Comparison of ENCODE assay signal across 15 cellular contexts in genomic region chr7:143259765-143260164, GRCh38. TPM values are rescaled to one million over a fixed set of nuclear protein-coding genes. Genes with fewer than 3 reads are reported as not detected.
DNase-seq lines count a peak whose midpoint lies in the region; ATAC-seq and TF ChIP-seq lines count a peak whose summit lies in the region.
"Had no signal": no experiment of that assay in that cellular context is flagged by ENCODE, and none has a peak within 500 bp of the region (broad histone marks: within the 10 kb centered on the region; RNA-seq: fewer than 3 reads in every experiment).

No MANE protein-coding gene starts in this region.

- H3K9me3 ChIP-seq in left ventricle myocardium inferior (replicated peaks) = no peaks in the 10 kb centered on the region
- no peaks in the 10 kb centered on the region for H3K9me3 ChIP-seq in heart right ventricle
- H3K9me3 ChIP-seq: SJCRH30 had no signal

- no peaks in the 10 kb centered on the region for H3K9me3 Mint-ChIP-seq in type B pancreatic cell

- H3K4me1 ChIP-seq in left ventricle myocardium inferior (peaks cover 26% of the 10 kb centered on the region), heart right ventricle (peaks cover 8 to 22% (median 15%) of the 10 kb centered on the region in 9 donors)
- H3K4me1 ChIP-seq: SJCRH30 had no signal

- CTCF ChIA-PET in RWPE1 (lab: Yijun Ruan, JAX) = interaction anchor here (0.5 to 0.6 kb wide), 2 partner anchors 56 to 260 kb away, joined by 4 read pairs; partner anchors contain the start of gene CLCN1

- H3K36me3 ChIP-seq in left ventricle myocardium inferior (no peaks in the 10 kb centered on the region), heart right ventricle (peaks cover 0 to 4% (median 0%) of the 10 kb centered on the region in 9 donors)
- H3K36me3 ChIP-seq: SJCRH30 had no signal

- no peak for TF ChIP-seq CTCF in left ventricle myocardium inferior (IDR thresholded peaks at IDR 0.05; ENCODE audit: borderline replicate concordance)
- TF ChIP-seq CTCF in heart right ventricle (IDR thresholded peaks at IDR 0.05) = no peak
- TF ChIP-seq CTCF in RWPE1 (conservative IDR thresholded peaks at IDR 0.05; ENCODE audit: low read depth) = no peak
- TF ChIP-seq CTCF in type B pancreatic cell (conservative IDR thresholded peaks at IDR 0.05) = no peak

- H3K4me3 ChIP-seq in left ventricle myocardium inferior (no peak overlapping the region), heart right ventricle (no peak overlapping the region)
- H3K4me3 ChIP-seq: SJCRH30 had no signal

- ATAC-seq in heart right ventricle (no peak), GM19455 (IDR thresholded peaks at IDR 0.05; ENCODE audit: unreplicated experiment) (no peak)

- WGBS in heart right ventricle, 2 donors = 77 to 87% methylated on average over 2 of the region's 2 CpGs

- H3K27ac ChIP-seq in left ventricle myocardium inferior (replicated peaks) (peak overlapping the region; percentile 68), heart right ventricle (peak overlapping the region in 2 of 10 donors; percentile 40 to 67), RWPE1 (no peak overlapping the region), epithelial cell of prostate (no peak overlapping the region)
- H3K27ac ChIP-seq: SJCRH30 had no signal

- peaks cover 9% of the 10 kb centered on the region for H3K36me3 Mint-ChIP-seq in type B pancreatic cell

- H3K27me3 ChIP-seq in left ventricle myocardium inferior (ENCODE audit: low read depth) (no peaks in the 10 kb centered on the region), heart right ventricle (no peaks in the 10 kb centered on the region)
- H3K27me3 ChIP-seq: SJCRH30 had no signal

- POLR2A ChIA-PET in RWPE1 (lab: Yijun Ruan, JAX; ENCODE audit: low non-redundant PET) = no interaction called here

- peaks cover 13% of the 10 kb centered on the region for H3K4me1 Mint-ChIP-seq in type B pancreatic cell (ENCODE audit: unreplicated experiment)

- H3K27ac Mint-ChIP-seq in type B pancreatic cell = peak overlapping the region; percentile 15

- no peak overlapping the region for H3K4me3 Mint-ChIP-seq in type B pancreatic cell

- DNase-seq in left ventricle myocardium inferior (no peak), heart right ventricle (no peak), RWPE1 (ENCODE audit: low spot score) (peak; percentile 58), epithelial cell of prostate (ENCODE audit: low read depth, low spot score) (peak; percentile 58), type B pancreatic cell (ENCODE audit: extremely low spot score, unreplicated experiment) (no peak), DMS79 (lab: John Stamatoyannopoulos, UW) (no peak), NCI-H526 (lab: John Stamatoyannopoulos, UW) (no peak)
- DNase-seq: activated gamma-delta T cell, KG1, left ventricle myocardium superior, NCI-H1105 treated with DMSO at 0.1 percent for 48 hours, NCI-H2227 treated with DMSO at 0.1 percent for 48 hours, SJCRH30 had no signal

- intact Hi-C loops in left ventricle myocardium inferior (cut with micrococcal nuclease) = no loop called here
- intact Hi-C loops in heart right ventricle (cut with DNase I) = loop anchor here in 6 of 10 donors (5.0 to 10.0 kb wide), 4 partner anchors 38 to 125 kb away; partner anchors contain the start of gene ZYX (in 2 of the 6)

- H3K27me3 Mint-ChIP-seq in type B pancreatic cell = no peaks in the 10 kb centered on the region

RNA-seq across cellular contexts. Expression of gene GSTK1, which starts 3.5 kb away (rescaled TPM):
- total RNA-seq in left ventricle myocardium inferior = 291 TPM
- total RNA-seq in heart right ventricle = 100 to 1,000 TPM; 251 to 294 (median 269) TPM
- 100 to 1,000 TPM; 136 to 317 TPM for polyA plus RNA-seq in heart right ventricle
- total RNA-seq in type B pancreatic cell (ENCODE audit: low replicate concordance) = 110 and 155 TPM in 2 replicates

RNA-seq across cellular contexts. Expression of gene TMEM139, which starts 25.0 kb away (rescaled TPM):
- 8.8 TPM for total RNA-seq in left ventricle myocardium inferior
- 10 to 100 TPM in 7 of 10 donors, 1 to 10 TPM in 3; 5.4 to 14.2 (median 11.1) TPM for total RNA-seq in heart right ventricle
- 10 to 100 TPM in 1 of 2 donors, 1 to 10 TPM in 1; 2.6 to 18.0 TPM for polyA plus RNA-seq in heart right ventricle
- 2.6 and 4.8 TPM in 2 replicates for total RNA-seq in type B pancreatic cell (ENCODE audit: low replicate concordance)
- total RNA-seq: pulmonary artery endothelial cell had no signal

RNA-seq across cellular contexts. Expression of gene CASP2, which starts 28.4 kb away (rescaled TPM):
- total RNA-seq in left ventricle myocardium inferior = 10.9 TPM
- 10 to 100 TPM in 6 of 10 donors, 1 to 10 TPM in 4; 7.1 to 13.9 (median 10.2) TPM for total RNA-seq in heart right ventricle
- 1 to 10 TPM; 4.4 to 8.0 TPM for polyA plus RNA-seq in heart right ventricle
- 53.9 and 55.2 TPM in 2 replicates for total RNA-seq in type B pancreatic cell (ENCODE audit: low replicate concordance)

RNA-seq across cellular contexts. Expression of gene TAS2R40, which starts 37.9 kb away (rescaled TPM):
- not detected for total RNA-seq in left ventricle myocardium inferior
- not detected for total RNA-seq in heart right ventricle
- polyA plus RNA-seq in heart right ventricle = not detected
- total RNA-seq in type B pancreatic cell (ENCODE audit: low replicate concordance) = not detected in 2 replicates
- total RNA-seq: left ventricle myocardium superior, pulmonary artery endothelial cell, SJCRH30 had no signal

RNA-seq across cellular contexts. Expression of gene CLCN1, which starts 56.1 kb away (rescaled TPM):
- not detected for total RNA-seq in left ventricle myocardium inferior
- not detected for total RNA-seq in heart right ventricle
- polyA plus RNA-seq in heart right ventricle = under 1 TPM in 1 of 2 donors, not detected in 1; 0.01 TPM
- total RNA-seq in type B pancreatic cell (ENCODE audit: low replicate concordance) = 0.12 and 0.22 TPM in 2 replicates
- total RNA-seq: left ventricle myocardium superior, pulmonary artery endothelial cell, SJCRH30 had no signal

Comparison
In these comparisons a context has a peak if more than half of its experiments do, and no peak if none do; other contexts are left out.
1. DNase-seq: peak in RWPE1 (single experiment) and epithelial cell of prostate (single experiment); none in left ventricle myocardium inferior (single experiment), heart right ventricle (0 of 2), type B pancreatic cell (single experiment), DMS79 (single experiment) and NCI-H526 (0 of 2).